ENCODE assay signal across 8 cellular contexts in the genomic region with DNA sequence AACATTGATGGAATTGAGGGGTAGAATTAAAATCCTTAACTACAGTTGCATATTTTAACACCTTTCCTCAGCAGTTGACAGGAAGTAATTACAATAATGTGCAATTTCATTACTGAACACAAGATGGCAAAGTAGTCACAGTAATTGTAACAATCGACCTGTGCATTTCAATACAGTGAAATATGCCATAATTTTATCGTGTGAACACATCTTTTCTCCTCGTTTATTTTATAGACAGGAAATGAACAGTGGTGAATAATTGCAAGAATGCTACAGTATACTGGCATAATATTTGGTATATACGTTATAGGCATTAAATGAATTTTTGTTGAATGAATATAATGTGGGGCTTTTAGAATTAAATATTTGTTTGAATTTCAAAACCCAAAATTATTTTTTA. TPM values are rescaled to one million over a fixed set of nuclear protein-coding genes. Genes with fewer than 3 reads are reported as not detected.
A peak's percentile ranks its signal among the peaks of the same experiment; 100 is the strongest.
DNase-seq lines count a peak whose midpoint lies in the region; ATAC-seq and TF ChIP-seq lines count a peak whose summit lies in the region.

No MANE protein-coding gene starts in this region.

- POLR2A ChIA-PET in activated naive CD8-positive, alpha-beta T cell treated with anti-CD3 and anti-CD28 coated beads, Interleukin-2, amount 10 ng/mL, durations not matched to agents 7 days and 5 days (lab: Charles Lee): no interaction called here
- POLR2A ChIA-PET in PC-9 (lab: Charles Lee; ENCODE audit: unreplicated experiment): no interaction called here
- POLR2A ChIA-PET in naive thymus-derived CD8-positive, alpha-beta T cell (lab: Charles Lee): no interaction called here

- no peaks in the 10 kb centered on the region for H3K27me3 ChIP-seq in GM23338 (ENCODE audit: insufficient read depth)
- H3K27me3 ChIP-seq in PC-9 (ENCODE audit: insufficient read depth, low read depth): no peaks in the 10 kb centered on the region
- no peaks in the 10 kb centered on the region for H3K27me3 ChIP-seq in endodermal cell (ENCODE audit: control insufficient read depth, insufficient read depth, low read length, poor library complexity, severe bottlenecking)

- in situ Hi-C loops in KBM-7 (cut with MboI; ENCODE audit: low pct_unique_long_range_greater_than_20kb, low sequenced_read_pairs): loop anchor here (25.0 kb wide), 1 partner anchor 303 kb away; no protein-coding TSS in a partner anchor

- H3K79me2 ChIP-seq in GM23338 (replicated peaks; ENCODE audit: insufficient read depth) (peaks cover 35% of the 10 kb centered on the region), PC-9 (ENCODE audit: low read depth) (0 out of 2 replicates have a peak, but pooled peaks cover 3% of the 10 kb centered on the region)

- H3K27ac ChIP-seq in GM23338 (ENCODE audit: low read depth) (no peak overlapping the region), PC-9 (no peak overlapping the region), endodermal cell (ENCODE audit: low read depth, low read length) (no peak overlapping the region)

- no peaks in the 10 kb centered on the region for H3F3A ChIP-seq in GM23338 (replicated peaks; ENCODE audit: low read depth)
- no peaks in the 10 kb centered on the region for H3F3A ChIP-seq in PC-9 (ENCODE audit: insufficient read depth, low read depth)

- no TSS peak for BruUV-seq in PC-9 (replicated peaks; lab: Mats Ljungman, UMichigan)

- CTCF ChIA-PET in PC-9 (lab: Charles Lee): interaction anchor here (0.6 kb wide), 1 partner anchor 12 kb away, joined by 3 read pairs; no protein-coding TSS in a partner anchor

- peak; percentile 75 for ATAC-seq in activated naive CD8-positive, alpha-beta T cell treated with anti-CD3 and anti-CD28 coated beads, Interleukin-2, amount 10 ng/mL, durations not matched to agents 7 days and 5 days (ENCODE audit: low read depth)
- ATAC-seq in GM23338: no peak
- peak; percentile 58 to 70 for ATAC-seq in naive thymus-derived CD8-positive, alpha-beta T cell

- H3K4me3 Mint-ChIP-seq in activated naive CD8-positive, alpha-beta T cell treated with anti-CD3 and anti-CD28 coated beads, Interleukin-2, amount 10 ng/mL, durations not matched to agents 7 days and 5 days: no peak overlapping the region
- no peak overlapping the region for H3K4me3 Mint-ChIP-seq in activated naive CD8-positive, alpha-beta T cell treated with anti-CD3 and anti-CD28 coated beads for 36 hours
- H3K4me3 Mint-ChIP-seq in GM23338: no peak overlapping the region
- H3K4me3 Mint-ChIP-seq in endodermal cell: no peak overlapping the region
- H3K4me3 Mint-ChIP-seq in naive thymus-derived CD8-positive, alpha-beta T cell: no peak overlapping the region

- H2AFZ ChIP-seq in GM23338 (no peak overlapping the region), PC-9 (no peak overlapping the region)

- intact Hi-C loops in PC-9 (cut with micrococcal nuclease; ENCODE audit: unreplicated experiment) (loop anchor here (1.0 to 10.0 kb wide), 4 partner anchors 336 to 1438 kb away; no protein-coding TSS in a partner anchor), head of caudate nucleus (cut with DNase I) (loop anchor here (10.0 kb wide), 1 partner anchor 340 kb away; a partner anchor contains a TSS)

- H3K4me3 ChIP-seq in GM23338 (no peak overlapping the region), PC-9 (no peak overlapping the region), endodermal cell (ENCODE audit: low read length) (no peak overlapping the region)

- no peak overlapping the region for H3K9ac ChIP-seq in endodermal cell (ENCODE audit: extremely low read depth, low read length, poor library complexity, severe bottlenecking)

- H3K9me3 ChIP-seq in PC-9 (ENCODE audit: insufficient read depth, low read depth) (no peaks in the 10 kb centered on the region), endodermal cell (ENCODE audit: control insufficient read depth, low read length) (peaks cover 12% of the 10 kb centered on the region)

- no peaks in the 10 kb centered on the region for H3K9me3 Mint-ChIP-seq in activated naive CD8-positive, alpha-beta T cell treated with anti-CD3 and anti-CD28 coated beads, Interleukin-2, amount 10 ng/mL, durations not matched to agents 7 days and 5 days
- peaks cover 3% of the 10 kb centered on the region for H3K9me3 Mint-ChIP-seq in activated naive CD8-positive, alpha-beta T cell treated with anti-CD3 and anti-CD28 coated beads for 36 hours
- H3K9me3 Mint-ChIP-seq in GM23338: no peaks in the 10 kb centered on the region
- no peaks in the 10 kb centered on the region for H3K9me3 Mint-ChIP-seq in endodermal cell
- H3K9me3 Mint-ChIP-seq in naive thymus-derived CD8-positive, alpha-beta T cell: no peaks in the 10 kb centered on the region

- no peaks in the 10 kb centered on the region for H3K9me2 ChIP-seq in GM23338 (ENCODE audit: insufficient read depth)
- no peaks in the 10 kb centered on the region for H3K9me2 ChIP-seq in PC-9 (ENCODE audit: insufficient read depth)

- H3K36me3 ChIP-seq in GM23338 (ENCODE audit: insufficient read depth) (no peaks in the 10 kb centered on the region), PC-9 (ENCODE audit: low read depth) (no peaks in the 10 kb centered on the region), endodermal cell (ENCODE audit: control insufficient read depth, insufficient read depth, low read length) (no peaks in the 10 kb centered on the region)

- no peaks in the 10 kb centered on the region for H3K27me3 Mint-ChIP-seq in activated naive CD8-positive, alpha-beta T cell treated with anti-CD3 and anti-CD28 coated beads, Interleukin-2, amount 10 ng/mL, durations not matched to agents 7 days and 5 days
- H3K27me3 Mint-ChIP-seq in activated naive CD8-positive, alpha-beta T cell treated with anti-CD3 and anti-CD28 coated beads for 36 hours: no peaks in the 10 kb centered on the region
- H3K27me3 Mint-ChIP-seq in GM23338 (ENCODE audit: insufficient read depth, low read depth, poor library complexity) (peaks cover 1% of the 10 kb centered on the region), endodermal cell (ENCODE audit: insufficient read depth) (no peaks in the 10 kb centered on the region)
- H3K27me3 Mint-ChIP-seq in naive thymus-derived CD8-positive, alpha-beta T cell: no peaks in the 10 kb centered on the region

- no peaks in the 10 kb centered on the region for H3K36me3 Mint-ChIP-seq in activated naive CD8-positive, alpha-beta T cell treated with anti-CD3 and anti-CD28 coated beads, Interleukin-2, amount 10 ng/mL, durations not matched to agents 7 days and 5 days
- peaks cover 7% of the 10 kb centered on the region for H3K36me3 Mint-ChIP-seq in activated naive CD8-positive, alpha-beta T cell treated with anti-CD3 and anti-CD28 coated beads for 36 hours
- H3K36me3 Mint-ChIP-seq in GM23338 (ENCODE audit: low read depth): no peaks in the 10 kb centered on the region
- peaks cover 4% of the 10 kb centered on the region for H3K36me3 Mint-ChIP-seq in endodermal cell (ENCODE audit: low read depth)
- H3K36me3 Mint-ChIP-seq in naive thymus-derived CD8-positive, alpha-beta T cell: peaks cover 0 to 6% (median 4%) of the 10 kb centered on the region in 3 donors

- no peak overlapping the region for H3K4me2 ChIP-seq in GM23338
- H3K4me2 ChIP-seq in PC-9: no peak overlapping the region

- H3K27ac Mint-ChIP-seq in activated naive CD8-positive, alpha-beta T cell treated with anti-CD3 and anti-CD28 coated beads, Interleukin-2, amount 10 ng/mL, durations not matched to agents 7 days and 5 days: no peak overlapping the region
- no peak overlapping the region for H3K27ac Mint-ChIP-seq in activated naive CD8-positive, alpha-beta T cell treated with anti-CD3 and anti-CD28 coated beads for 36 hours
- H3K27ac Mint-ChIP-seq in GM23338: no peak overlapping the region
- H3K27ac Mint-ChIP-seq in endodermal cell: no peak overlapping the region
- no peak overlapping the region for H3K27ac Mint-ChIP-seq in naive thymus-derived CD8-positive, alpha-beta T cell

- peak; percentile 69 to 89 for TF ChIP-seq CTCF in GM23338 (conservative IDR thresholded peaks at IDR 0.05; ENCODE audit: low read depth in 2 of 2)
- TF ChIP-seq CTCF in PC-9 (conservative IDR thresholded peaks at IDR 0.05): peak; percentile 71
- TF ChIP-seq CTCF in endodermal cell (conservative IDR thresholded peaks at IDR 0.05): peak; percentile 86

- peaks cover 9% of the 10 kb centered on the region for H3K4me1 Mint-ChIP-seq in activated naive CD8-positive, alpha-beta T cell treated with anti-CD3 and anti-CD28 coated beads, Interleukin-2, amount 10 ng/mL, durations not matched to agents 7 days and 5 days
- H3K4me1 Mint-ChIP-seq in activated naive CD8-positive, alpha-beta T cell treated with anti-CD3 and anti-CD28 coated beads for 36 hours: peaks cover 29% of the 10 kb centered on the region
- peaks cover 5% of the 10 kb centered on the region for H3K4me1 Mint-ChIP-seq in GM23338
- H3K4me1 Mint-ChIP-seq in endodermal cell: peaks cover 9% of the 10 kb centered on the region
- H3K4me1 Mint-ChIP-seq in naive thymus-derived CD8-positive, alpha-beta T cell: peaks cover 11 to 37% (median 27%) of the 10 kb centered on the region in 4 donors

- H3K4me1 ChIP-seq in GM23338 (ENCODE audit: insufficient read depth) (no peaks in the 10 kb centered on the region), PC-9 (replicated peaks; ENCODE audit: insufficient read depth) (no peaks in the 10 kb centered on the region), endodermal cell (ENCODE audit: control insufficient read depth, insufficient read depth, low read length) (no peaks in the 10 kb centered on the region)

- H4K20me1 ChIP-seq in GM23338 (replicated peaks; ENCODE audit: insufficient read depth): no peaks in the 10 kb centered on the region
- no peaks in the 10 kb centered on the region for H4K20me1 ChIP-seq in PC-9 (ENCODE audit: insufficient read depth)

- no peak for DNase-seq in activated naive CD8-positive, alpha-beta T cell treated with anti-CD3 and anti-CD28 coated beads, Interleukin-2, amount 10 ng/mL, durations not matched to agents 7 days and 5 days
- DNase-seq in activated naive CD8-positive, alpha-beta T cell treated with anti-CD3 and anti-CD28 coated beads for 36 hours: no peak
- DNase-seq in GM23338 (ENCODE audit: low spot score) (peak; percentile 57), KBM-7 (peak; percentile 84), PC-9 (peak in 1 of 2 experiments; percentile 59), endodermal cell (no peak), head of caudate nucleus (no peak)
- DNase-seq in naive thymus-derived CD8-positive, alpha-beta T cell: peak in 3 of 10 donors; percentile 38 to 50 (median 47)

- 32 to 58% methylated on average over 2 to 4 of the region's 4 CpGs for WGBS in endodermal cell (ENCODE audit: insufficient coverage in 1 of 2, insufficient read length in 1 of 2), 2 experiments

RNA-seq across cellular contexts. Expression of a gene that starts 25.0 kb away (rescaled TPM):
- 10 to 100 TPM; 28.9 to 30.4 TPM for total RNA-seq in activated naive CD8-positive, alpha-beta T cell treated with anti-CD3 and anti-CD28 coated beads, Interleukin-2, amount 10 ng/mL, durations not matched to agents 7 days and 5 days
- total RNA-seq in activated naive CD8-positive, alpha-beta T cell treated with anti-CD3 and anti-CD28 coated beads for 36 hours: 10 to 100 TPM; 30.1 to 32.1 TPM
- total RNA-seq in GM23338 (2014; rRNA removed; shearing (Covaris generic)): 17.2 and 19.2 TPM in 2 replicates
- polyA plus RNA-seq in GM23338 (2016; fragmentation: Nextera tagmentation; extraction: Ambion mirVana): 6.6 and 8.9 TPM in 2 replicates
- total RNA-seq in PC-9 (2021): 15.3 and 22.7 TPM in 2 replicates
- total RNA-seq in endodermal cell: 10 to 100 TPM; 13.7 to 18.9 TPM
- 12.7 TPM for polyA plus RNA-seq in endodermal cell (2013, experiment 1 of 2)
- polyA plus RNA-seq in endodermal cell (2013, experiment 2 of 2): 12.8 TPM
- 10 to 100 TPM; 17.2 to 20.8 TPM for total RNA-seq in naive thymus-derived CD8-positive, alpha-beta T cell
- polyA plus RNA-seq in naive thymus-derived CD8-positive, alpha-beta T cell: 10 to 100 TPM; 23.4 to 32.5 (median 26.2) TPM

RNA-seq across cellular contexts. Expression of a gene that starts 31.4 kb away (rescaled TPM):
- not detected for total RNA-seq in activated naive CD8-positive, alpha-beta T cell treated with anti-CD3 and anti-CD28 coated beads, Interleukin-2, amount 10 ng/mL, durations not matched to agents 7 days and 5 days
- not detected for total RNA-seq in activated naive CD8-positive, alpha-beta T cell treated with anti-CD3 and anti-CD28 coated beads for 36 hours
- 3.4 and 5.4 TPM in 2 replicates for total RNA-seq in GM23338 (2014; rRNA removed; shearing (Covaris generic))
- 4.0 and 6.0 TPM in 2 replicates for polyA plus RNA-seq in GM23338 (2016; fragmentation: Nextera tagmentation; extraction: Ambion mirVana)
- total RNA-seq in PC-9 (2021): not detected in 2 replicates
- 1 to 10 TPM in 1 of 2 donors, under 1 TPM in 1; 0.07 to 1.2 TPM for total RNA-seq in endodermal cell
- polyA plus RNA-seq in endodermal cell (2013, experiment 1 of 2): not detected
- polyA plus RNA-seq in endodermal cell (2013, experiment 2 of 2): not detected
- not detected for total RNA-seq in naive thymus-derived CD8-positive, alpha-beta T cell
- not detected for polyA plus RNA-seq in naive thymus-derived CD8-positive, alpha-beta T cell

Comparison
In these comparisons a context has a peak if more than half of its experiments do, and no peak if none do; other contexts are left out.
1. DNase-seq: peak in GM23338 (single experiment) and KBM-7 (single experiment); none in activated naive CD8-positive, alpha-beta T cell treated with anti-CD3 and anti-CD28 coated beads, Interleukin-2, amount 10 ng/mL, durations not matched to agents 7 days and 5 days (single experiment), activated naive CD8-positive, alpha-beta T cell treated with anti-CD3 and anti-CD28 coated beads for 36 hours (single experiment), endodermal cell (single experiment) and head of caudate nucleus (0 of 42).
2. Peak in every context shown above with its lines, with median percentiles within 50 percentile points of each other: CTCF ChIP-seq.